14 cellular contexts compared by ENCODE assay signal in the genomic region with DNA sequence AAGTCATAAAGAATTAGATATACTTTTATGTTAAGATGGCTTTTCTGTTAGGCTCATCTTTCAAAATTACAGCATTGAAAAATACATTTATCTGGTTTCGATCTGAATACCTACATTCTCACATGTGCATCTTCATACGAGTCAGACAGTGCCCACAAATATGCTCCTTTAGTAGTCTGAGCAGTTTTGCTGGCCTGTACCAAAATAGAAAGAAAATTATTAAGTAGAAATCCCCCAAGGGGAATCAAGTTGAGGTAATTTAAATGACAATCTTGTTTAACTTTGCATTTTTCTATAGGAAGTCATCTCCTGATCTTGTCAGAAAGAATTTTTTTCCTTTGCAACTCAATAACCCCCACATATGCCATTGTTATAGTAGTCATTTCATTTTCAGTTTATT.
DNase-seq lines count a peak whose midpoint lies in the region; ATAC-seq and TF ChIP-seq lines count a peak whose summit lies in the region.
"Had no signal": no experiment of that assay in that cellular context is flagged by ENCODE, and none has a peak within 500 bp of the region (broad histone marks: within the 10 kb centered on the region; RNA-seq: fewer than 3 reads in every experiment).

No MANE protein-coding gene starts in this region.

- no peak overlapping the region for H3K27ac Mint-ChIP-seq in effector memory CD8-positive, alpha-beta T cell
- no peak overlapping the region for H3K27ac Mint-ChIP-seq in CD4-positive, alpha-beta memory T cell
- H3K27ac Mint-ChIP-seq: memory B cell had no signal

- no peaks in the 10 kb centered on the region for H3K79me2 ChIP-seq in osteoblast (ENCODE audit: insufficient read depth, low read length)

- intact Hi-C loops in CD4-positive, alpha-beta memory T cell (cut with micrococcal nuclease): no loop called here

- H3K27me3 Mint-ChIP-seq in effector memory CD8-positive, alpha-beta T cell: no peaks in the 10 kb centered on the region
- no peaks in the 10 kb centered on the region for H3K27me3 Mint-ChIP-seq in CD4-positive, alpha-beta memory T cell
- H3K27me3 Mint-ChIP-seq: memory B cell had no signal

- no peak overlapping the region for H3K27ac ChIP-seq in osteoblast (ENCODE audit: low read depth, low read length)
- no peak overlapping the region for H3K27ac ChIP-seq in CD4-positive, alpha-beta memory T cell (ENCODE audit: low read depth, low read length)
- H3K27ac ChIP-seq: stomach had no signal

- H3K9me3 Mint-ChIP-seq in effector memory CD8-positive, alpha-beta T cell: peaks cover 0 to 2% of the 10 kb centered on the region in 2 donors
- H3K9me3 Mint-ChIP-seq in CD4-positive, alpha-beta memory T cell: peaks cover 0 to 6% (median 1%) of the 10 kb centered on the region in 8 donors
- H3K9me3 Mint-ChIP-seq: memory B cell had no signal

- no peak overlapping the region for H3K4me3 ChIP-seq in osteoblast (ENCODE audit: insufficient read depth, low read length)
- H3K4me3 ChIP-seq in CD4-positive, alpha-beta memory T cell (ENCODE audit: low read length in 2 of 2): no peak overlapping the region
- H3K4me3 ChIP-seq: stomach had no signal

- no peaks in the 10 kb centered on the region for H4K20me1 ChIP-seq in osteoblast (ENCODE audit: insufficient read depth, low read length)

- H3K4me2 ChIP-seq in osteoblast (ENCODE audit: insufficient read depth, low read length): no peak overlapping the region

- no peaks in the 10 kb centered on the region for H3K4me1 ChIP-seq in osteoblast (ENCODE audit: insufficient read depth, low read length)
- no peaks in the 10 kb centered on the region for H3K4me1 ChIP-seq in CD4-positive, alpha-beta memory T cell (ENCODE audit: insufficient read depth, low read length)
- H3K4me1 ChIP-seq: stomach had no signal

- H3K36me3 Mint-ChIP-seq in effector memory CD8-positive, alpha-beta T cell (ENCODE audit: insufficient read depth): no peaks in the 10 kb centered on the region
- no peaks in the 10 kb centered on the region for H3K36me3 Mint-ChIP-seq in CD4-positive, alpha-beta memory T cell
- H3K36me3 Mint-ChIP-seq: memory B cell had no signal

- H3K9me3 ChIP-seq in osteoblast (ENCODE audit: low read depth, low read length): no peaks in the 10 kb centered on the region
- H3K9me3 ChIP-seq in CD4-positive, alpha-beta memory T cell (ENCODE audit: control insufficient read depth in 1 of 2, low read length in 2 of 2): no peaks in the 10 kb centered on the region
- H3K9me3 ChIP-seq: stomach had no signal

- H3K36me3 ChIP-seq in osteoblast (ENCODE audit: insufficient read depth, low read length): no peaks in the 10 kb centered on the region
- H3K36me3 ChIP-seq in CD4-positive, alpha-beta memory T cell (ENCODE audit: insufficient read depth, low read length): no peaks in the 10 kb centered on the region
- H3K36me3 ChIP-seq: stomach had no signal

- peak; percentile 77 for ATAC-seq in GM18909 (IDR thresholded peaks at IDR 0.05; ENCODE audit: poor library complexity, unreplicated experiment)
- peak; percentile 76 for ATAC-seq in HG02588 (IDR thresholded peaks at IDR 0.05; ENCODE audit: unreplicated experiment)
- peak; percentile 85 for ATAC-seq in HG03432 (IDR thresholded peaks at IDR 0.05; ENCODE audit: unreplicated experiment)
- no peak for ATAC-seq in effector memory CD8-positive, alpha-beta T cell (replicated peaks)

- no peak overlapping the region for H3K4me3 Mint-ChIP-seq in effector memory CD8-positive, alpha-beta T cell
- H3K4me3 Mint-ChIP-seq in CD4-positive, alpha-beta memory T cell: no peak overlapping the region
- H3K4me3 Mint-ChIP-seq: memory B cell had no signal

- TF ChIP-seq CTCF in osteoblast (IDR thresholded peaks at IDR 0.05; ENCODE audit: extremely low read depth, low read depth, low read length): no peak

- H2AFZ ChIP-seq in osteoblast (ENCODE audit: low read length): no peak overlapping the region

- H3K27me3 ChIP-seq in osteoblast (ENCODE audit: insufficient read depth, low read length): no peaks in the 10 kb centered on the region
- H3K27me3 ChIP-seq in CD4-positive, alpha-beta memory T cell (ENCODE audit: insufficient read depth, low read length): no peaks in the 10 kb centered on the region
- H3K27me3 ChIP-seq: stomach had no signal

- POLR2A ChIA-PET in CD4-positive, alpha-beta memory T cell (lab: Charles Lee; ENCODE audit: partially characterized antibody): no interaction called here

- H3K4me1 Mint-ChIP-seq in effector memory CD8-positive, alpha-beta T cell (ENCODE audit: low read depth in 2 of 2): no peaks in the 10 kb centered on the region
- H3K4me1 Mint-ChIP-seq in CD4-positive, alpha-beta memory T cell: no peaks in the 10 kb centered on the region

- CTCF ChIA-PET in CD4-positive, alpha-beta memory T cell (lab: Charles Lee; ENCODE audit: partially characterized antibody): no interaction called here

- DNase-seq in iris pigment epithelial cell (ENCODE audit: low read depth): peak; percentile 68
- DNase-seq in osteoblast (ENCODE audit: insufficient read length, low spot score, missing footprints): no peak
- no peak for DNase-seq in activated T-cell treated with anti-CD3 and anti-CD28 coated beads, Interleukin-2, amount 50 U/mL, for 1 hour
- DNase-seq in effector memory CD8-positive, alpha-beta T cell: no peak
- DNase-seq in CD4-positive, alpha-beta memory T cell: no peak
- DNase-seq: hypothalamus; NCI-H345; posterior cingulate gyrus; stimulated activated CD4-positive, alpha-beta T cell treated with anti-CD3 and anti-CD28 coated beads, Interleukin-4, amount 100 ng/mL, for 4 hours; stomach had no signal
